22 cellular contexts compared by ENCODE assay signal in genomic region chr13:95948646-95949045, GRCh38.
DNase-seq lines count a peak whose midpoint lies in the region; ATAC-seq, FAIRE-seq and TF ChIP-seq lines count a peak whose summit lies in the region.
"Had no signal": no experiment of that assay in that cellular context is flagged by ENCODE, and none has a peak within 500 bp of the region (broad histone marks: within the 10 kb centered on the region; RNA-seq: fewer than 3 reads in every experiment).

No MANE protein-coding gene starts in this region.

- CTCF ChIA-PET in HepG2 (lab: Yijun Ruan, JAX; ENCODE audit: low intra/inter-chr PET ratio, low total read pairs), result no interaction called here

- TF ChIP-seq POLR2A in HepG2 (IDR thresholded peaks at IDR 0.05; ENCODE audit: insufficient read depth in 1 of 2, low read depth in 2 of 2, low read length in 2 of 2), result no peak

- TF ChIP-seq EP300 in HepG2 (IDR thresholded peaks at IDR 0.05; ENCODE audit: low read depth in 2 of 2, low read length in 2 of 2) (no peak), HepG2 (CRISPR knock-in tag; IDR thresholded peaks at IDR 0.05; ENCODE audit: borderline replicate concordance) (no peak)

- ATAC-seq in HepG2, result no peak
- no peak for ATAC-seq in Right ventricle myocardium inferior
- ATAC-seq: activated CD4-positive, alpha-beta T cell treated with anti-CD3 and anti-CD28 coated beads for 36 hours; heart right ventricle; mucosa of descending colon; T-helper 17 cell had no signal

- H4K20me1 ChIP-seq in HepG2 (ENCODE audit: insufficient read depth, low read length), result no peaks in the 10 kb centered on the region

- WGBS in HepG2 (ENCODE audit: low lambda C conversion rate), result 95% methylated on average over 2 of the region's 2 CpGs

- no peak for TF ChIP-seq RAD21 in HepG2 (CRISPR knock-in tag; IDR thresholded peaks at IDR 0.05)

- H3K27ac ChIP-seq in brain microvascular endothelial cell, result no peak overlapping the region
- no peak overlapping the region for H3K27ac ChIP-seq in HepG2 (ENCODE audit: extremely low read length, insufficient read depth, low read length)
- H3K27ac ChIP-seq: heart right ventricle, upper lobe of left lung had no signal

- FAIRE-seq in HepG2 (lab: Jason Lieb, UNC), result no peak
- FAIRE-seq: H54, kidney had no signal

- H3K9me3 ChIP-seq in HepG2 (ENCODE audit: low read length), result no peaks in the 10 kb centered on the region
- H3K9me3 ChIP-seq: mucosa of descending colon, upper lobe of left lung had no signal

- no peaks in the 10 kb centered on the region for H3K4me1 ChIP-seq in HepG2 (ENCODE audit: insufficient read depth, low read length)
- H3K4me1 ChIP-seq: heart right ventricle, upper lobe of left lung had no signal

- DNase-seq in ELR (ENCODE audit: low read depth) (peak; percentile 56), NCI-H524 treated with DMSO at 0.1 percent for 48 hours (lab: John Stamatoyannopoulos, UW) (peak; percentile 37), brain microvascular endothelial cell (peak; percentile 75), iris pigment epithelial cell (ENCODE audit: low read depth) (peak; percentile 67), NCI-H510A (lab: John Stamatoyannopoulos, UW) (no peak), HepG2 (ENCODE audit: low spot score) (no peak), Right ventricle myocardium inferior (ENCODE audit: missing footprints) (no peak), SK-N-DZ (ENCODE audit: low spot score) (no peak)
- DNase-seq: activated CD4-positive, alpha-beta T cell treated with anti-CD3 and anti-CD28 coated beads for 36 hours; activated naive CD4-positive, alpha-beta T cell treated with anti-CD3 and anti-CD28 coated beads, Interleukin-2, amount 10 ng/mL, durations not matched to agents 7 days and 5 days; activated T-cell treated with anti-CD3 and anti-CD28 coated beads for 4 hours; DMS79 treated with DMSO at 0.1 percent for 48 hours; heart right ventricle; kidney; mucosa of descending colon; NCI-H1417 treated with DMSO at 0.1 percent for 48 hours; occipital lobe; RPMI8226; stimulated activated naive B cell treated with anti-CD40 and anti-IgM and Interleukin-4, amounts not matched to agents 10 μg/mL and 1 μg/mL and 100 μg/mL, for 72 hours; T-helper 17 cell; upper lobe of left lung had no signal

- no peaks in the 10 kb centered on the region for H3K36me3 ChIP-seq in brain microvascular endothelial cell (replicated peaks)
- H3K36me3 ChIP-seq in HepG2 (replicated peaks in 1 of 2; ENCODE audit: control insufficient read depth in 1 of 2, insufficient read depth in 2 of 2, low read length in 2 of 2), result peaks cover 3 to 8% of the 10 kb centered on the region in 2 experiments; a peak in 3 of 5 replicates

- BruUV-seq in HepG2 (replicated peaks; lab: Mats Ljungman, UMichigan), result no TSS peak

- in situ Hi-C loops in brain microvascular endothelial cell (cut with HindIII; ENCODE audit: low pct_ligation_motif_present, low sequenced_read_pairs), result no loop called here
- in situ Hi-C loops in HepG2 (cut with HindIII; ENCODE audit: extremely low pct_ligation_motif_present, low pct_unique_long_range_greater_than_20kb), result no loop called here

- H3K4me3 ChIP-seq in brain microvascular endothelial cell (ENCODE audit: low read depth, low read length), result no peak overlapping the region
- H3K4me3 ChIP-seq in HepG2 (replicated peaks in 1 of 3; ENCODE audit: insufficient read depth in 1 of 3, low read depth in 2 of 3, low read length in 3 of 3), result no peak overlapping the region
- H3K4me3 ChIP-seq: heart right ventricle, mucosa of descending colon, upper lobe of left lung had no signal

- POLR2A ChIA-PET in HepG2 (lab: Yijun Ruan, JAX), result no interaction called here

- H3K4me2 ChIP-seq in HepG2 (ENCODE audit: low read depth, low read length), result no peak overlapping the region

- H3K27me3 ChIP-seq in brain microvascular endothelial cell (replicated peaks) (no peaks in the 10 kb centered on the region), HepG2 (ENCODE audit: control insufficient read depth in 1 of 2, insufficient read depth in 2 of 2, low read length in 2 of 2) (no peaks in the 10 kb centered on the region)
- H3K27me3 ChIP-seq: heart right ventricle, upper lobe of left lung had no signal

- no peaks in the 10 kb centered on the region for H3K79me2 ChIP-seq in HepG2 (ENCODE audit: insufficient read depth, low read length)

- H3K9ac ChIP-seq in HepG2 (ENCODE audit: insufficient read depth, low read depth, low read length), result no peak overlapping the region

- intact Hi-C loops in HepG2 (cut with micrococcal nuclease; ENCODE audit: unreplicated experiment), result no loop called here
- intact Hi-C loops in Right ventricle myocardium inferior (cut with DNase I), result no loop called here

- no peak overlapping the region for H2AFZ ChIP-seq in HepG2 (ENCODE audit: low read length)

- no peak for TF ChIP-seq CTCF in brain microvascular endothelial cell (IDR thresholded peaks at IDR 0.05; ENCODE audit: low read depth, low read length, missing control alignments)
- TF ChIP-seq CTCF in HepG2 (CRISPR knock-in tag; IDR thresholded peaks at IDR 0.05), result no peak

TF ChIP-seq in HepG2, 621 proteins besides CTCF, POLR2A, EP300 and RAD21:
- TF ChIP-seq RBAK (CRISPR knock-in tag; IDR thresholded peaks at IDR 0.05) (no peak), ISL2 (CRISPR knock-in tag; IDR thresholded peaks at IDR 0.05) (no peak), NR1H2 (CRISPR knock-in tag; IDR thresholded peaks at IDR 0.05; ENCODE audit: borderline replicate concordance, low read depth) (no peak), ZNF274 (CRISPR knock-in tag; IDR thresholded peaks at IDR 0.05) (no peak), ZBTB7A (CRISPR knock-in tag; IDR thresholded peaks at IDR 0.05) (no peak), ZNF331 (CRISPR knock-in tag; IDR thresholded peaks at IDR 0.05) (no peak), ZNF598 (CRISPR knock-in tag; IDR thresholded peaks at IDR 0.05; ENCODE audit: borderline replicate concordance) (no peak), TFE3 (CRISPR knock-in tag; IDR thresholded peaks at IDR 0.05) (no peak), REL (CRISPR knock-in tag; conservative IDR thresholded peaks at IDR 0.05) (no peak), ZNF513 (CRISPR knock-in tag; conservative IDR thresholded peaks at IDR 0.05) (no peak)

Comparison
In these comparisons a context has a peak if more than half of its experiments do, and no peak if none do; other contexts are left out.
1. DNase-seq: peak in ELR (single experiment), NCI-H524 treated with DMSO at 0.1 percent for 48 hours (single experiment), brain microvascular endothelial cell (single experiment) and iris pigment epithelial cell (single experiment); none in NCI-H510A (single experiment), HepG2 (single experiment), Right ventricle myocardium inferior (single experiment) and SK-N-DZ (single experiment).